16 cellular contexts compared by ENCODE assay signal in the genomic region with DNA sequence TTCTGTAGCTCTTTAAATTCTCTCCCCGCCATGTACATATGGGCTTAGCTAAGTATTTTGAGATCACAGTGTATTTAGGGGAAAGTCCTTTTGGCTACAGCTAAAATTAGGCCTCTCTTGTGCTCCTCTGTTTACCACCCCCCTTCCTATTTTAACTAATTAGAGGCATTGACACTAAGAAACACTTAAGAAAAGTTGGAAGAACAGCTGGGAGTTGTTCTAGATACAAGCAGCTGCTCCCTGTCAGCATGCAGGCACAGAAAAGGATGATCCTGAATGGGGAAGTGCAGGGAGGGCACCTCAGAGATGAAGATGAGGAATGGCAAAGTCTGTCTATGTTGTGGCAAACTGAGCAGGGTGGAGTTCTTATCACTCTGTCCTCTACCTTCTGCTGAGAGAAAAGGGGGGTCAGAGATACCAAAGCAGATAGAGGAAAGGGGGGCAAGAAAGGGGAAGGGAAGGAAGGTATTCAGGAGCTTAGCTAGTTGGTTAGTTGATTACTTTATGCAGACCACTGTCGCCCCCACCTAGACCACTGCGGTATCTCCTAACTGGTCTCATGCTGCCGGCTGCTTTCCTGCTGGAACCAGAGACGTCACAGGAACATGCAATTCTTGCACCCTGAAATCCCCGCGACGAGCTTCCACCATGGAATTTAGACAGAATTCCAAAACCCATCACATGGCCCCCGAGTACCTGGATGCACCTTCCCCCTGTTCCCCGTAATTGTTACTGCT.
A peak's percentile ranks its signal among the peaks of the same experiment; 100 is the strongest.
DNase-seq lines count a peak whose midpoint lies in the region; ATAC-seq and TF ChIP-seq lines count a peak whose summit lies in the region.
"Had no signal": no experiment of that assay in that cellular context is flagged by ENCODE, and none has a peak within 500 bp of the region (broad histone marks: within the 10 kb centered on the region; RNA-seq: fewer than 3 reads in every experiment).

No MANE protein-coding gene starts in this region.

- H3K9me3 ChIP-seq in AG04450 (ENCODE audit: control insufficient read depth, insufficient read depth, low read length) (peaks cover 6% of the 10 kb centered on the region), adipocyte (ENCODE audit: control insufficient read depth, low read length) (peaks cover 3% of the 10 kb centered on the region), right atrium auricular region (no peaks in the 10 kb centered on the region), psoas muscle (no peaks in the 10 kb centered on the region), gastrocnemius medialis (no peaks in the 10 kb centered on the region)

- no peak for TF ChIP-seq CTCF in AG04450 (IDR thresholded peaks at IDR 0.05; ENCODE audit: low read depth, low read length)
- TF ChIP-seq CTCF in right atrium auricular region (IDR thresholded peaks at IDR 0.05), result no peak
- no peak for TF ChIP-seq CTCF in psoas muscle (IDR thresholded peaks at IDR 0.05)
- TF ChIP-seq CTCF in gastrocnemius medialis (IDR thresholded peaks at IDR 0.05 in 4 of 5, conservative IDR thresholded peaks at IDR 0.05 in 1 of 5), result no peak
- TF ChIP-seq CTCF in GM13977 (IDR thresholded peaks at IDR 0.05; ENCODE audit: extremely low read depth, insufficient read depth, missing control alignments), result no peak

- ATAC-seq in psoas muscle, result no peak
- no peak for ATAC-seq in gastrocnemius medialis
- ATAC-seq: activated CD8-positive, alpha-beta T cell treated with anti-CD3 and anti-CD28 coated beads for 36 hours had no signal

- intact Hi-C loops in psoas muscle (cut with DNase I), result no loop called here
- intact Hi-C loops in gastrocnemius medialis (cut with DNase I; ENCODE audit: low total_unique reads), result no loop called here

- H3K27ac ChIP-seq in AG04450 (ENCODE audit: low read depth, low read length), result peak overlapping the region; percentile 93
- peak overlapping the region; percentile 68 to 78 for H3K27ac ChIP-seq in right atrium auricular region
- peak overlapping the region; percentile 84 for H3K27ac ChIP-seq in psoas muscle
- H3K27ac ChIP-seq in gastrocnemius medialis, result peak overlapping the region in 1 of 4 donors; percentile 85

- POLR2A ChIA-PET in AG04450 (lab: Yijun Ruan, JAX), result interaction anchor here (0.7 to 4.6 kb wide), 7 partner anchors 18 to 949 kb away, joined by 4 to 38 read pairs (median 8); a partner anchor contains a TSS

- H3K4me1 ChIP-seq in adipocyte (ENCODE audit: control insufficient read depth, insufficient read depth, low read length) (peaks cover 44% of the 10 kb centered on the region), right atrium auricular region (peaks cover 0 to 39% of the 10 kb centered on the region in 2 donors), psoas muscle (peaks cover 27% of the 10 kb centered on the region), gastrocnemius medialis (peaks cover 25% of the 10 kb centered on the region in 2 donors)

- TF ChIP-seq POLR2A in gastrocnemius medialis (IDR thresholded peaks at IDR 0.05), result no peak

- H3K36me3 ChIP-seq in adipocyte (ENCODE audit: control insufficient read depth, insufficient read depth, low read length, severe bottlenecking), result no peaks in the 10 kb centered on the region
- H3K36me3 ChIP-seq in right atrium auricular region, result no peaks in the 10 kb centered on the region
- no peaks in the 10 kb centered on the region for H3K36me3 ChIP-seq in psoas muscle (ENCODE audit: insufficient read depth in 1 of 2, low read depth in 1 of 2)
- no peaks in the 10 kb centered on the region for H3K36me3 ChIP-seq in gastrocnemius medialis

- no peak for DNase-seq in AG04450 (ENCODE audit: low read depth, low spot score)
- no peak for DNase-seq in adipocyte (ENCODE audit: low read depth)
- no peak for DNase-seq in right atrium auricular region (ENCODE audit: low spot score)
- DNase-seq in psoas muscle, result no peak
- DNase-seq in amniotic stem cell (lab: John Stamatoyannopoulos, UW), result no peak
- DNase-seq in gastrocnemius medialis, result no peak
- DNase-seq in inferior parietal cortex (ENCODE audit: extremely low spot score), result no peak
- no peak for DNase-seq in GM13977 (ENCODE audit: low spot score)
- DNase-seq: activated CD8-positive, alpha-beta T cell treated with anti-CD3 and anti-CD28 coated beads for 36 hours; amygdala; Calu3; cortex of kidney; GDM1; NCI-H1048; SHP77 treated with DMSO at 0.1 percent for 48 hours; stimulated activated naive CD4-positive, alpha-beta T cell had no signal

- 75 to 89% (median 78%) methylated on average over 10 of the region's 10 CpGs for WGBS in psoas muscle, 3 donors

- CTCF ChIA-PET in AG04450 (lab: Charles Lee), result interaction anchor here (1.1 to 1.6 kb wide), 3 partner anchors 27 to 993 kb away, joined by 3 to 5 read pairs (median 4); no protein-coding TSS in a partner anchor

- H3K9ac ChIP-seq in adipocyte (ENCODE audit: low read length), result peak overlapping the region; percentile 76

- in situ Hi-C loops in gastrocnemius medialis (cut with MboI; ENCODE audit: low sequenced_read_pairs in 4 of 4) (no loop called here), GM13977 (cut with MboI; ENCODE audit: low pct_unique_long_range_greater_than_20kb, low sequenced_read_pairs, unreplicated experiment) (no loop called here)

- H3K27me3 ChIP-seq in AG04450 (ENCODE audit: control insufficient read depth, insufficient read depth, low read length) (no peaks in the 10 kb centered on the region), adipocyte (replicated peaks; ENCODE audit: control insufficient read depth, insufficient read depth, low read length) (no peaks in the 10 kb centered on the region), right atrium auricular region (no peaks in the 10 kb centered on the region), psoas muscle (ENCODE audit: insufficient read depth in 3 of 3, low read length in 2 of 3) (no peaks in the 10 kb centered on the region), gastrocnemius medialis (no peaks in the 10 kb centered on the region)

- H3K4me3 ChIP-seq in AG04450 (ENCODE audit: low read depth, low read length) (no peak overlapping the region), adipocyte (ENCODE audit: low read length) (no peak overlapping the region), right atrium auricular region (no peak overlapping the region), psoas muscle (no peak overlapping the region), gastrocnemius medialis (no peak overlapping the region)
